21 cellular contexts compared by ENCODE assay signal in genomic region chr18:48989304-48990284, GRCh38. TPM values are rescaled to one million over a fixed set of nuclear protein-coding genes. Genes with fewer than 3 reads are reported as not detected.
DNase-seq lines count a peak whose midpoint lies in the region; ATAC-seq, FAIRE-seq and TF ChIP-seq lines count a peak whose summit lies in the region.
"Had no signal": no experiment of that assay in that cellular context is flagged by ENCODE, and none has a peak within 500 bp of the region (broad histone marks: within the 10 kb centered on the region; RNA-seq: fewer than 3 reads in every experiment).

No MANE protein-coding gene starts in this region.

- H3K27ac ChIP-seq in A549 (peak overlapping the region; percentile 91 to 100), RWPE1 (peak overlapping the region; percentile 36; the same call in 1 of the 2 replicates), upper lobe of left lung (no peak overlapping the region)
- H3K27ac ChIP-seq: breast epithelium, pancreas had no signal

- peaks cover 88% of the 10 kb centered on the region for H3K4me1 Mint-ChIP-seq in osteocyte (ENCODE audit: unreplicated experiment)
- H3K4me1 Mint-ChIP-seq in WTC11 = peaks cover 23% of the 10 kb centered on the region

- WGBS in A549 (ENCODE audit: missing lambda C conversion rate) = 87% methylated on average over 14 of the region's 16 CpGs
- 89 to 93% methylated on average over 14 to 16 of the region's 16 CpGs for WGBS in upper lobe of left lung, 2 donors

- TF ChIP-seq POLR2A in A549 (IDR thresholded peaks at IDR 0.05; ENCODE audit: low read length) = no peak
- TF ChIP-seq POLR2A in upper lobe of left lung (IDR thresholded peaks at IDR 0.05) = no peak

- DNase-seq in A549 (ENCODE audit: low read depth in 1 of 2, low spot score in 1 of 2) (no peak), RWPE1 (ENCODE audit: low spot score) (no peak), fibroblast of villous mesenchyme (ENCODE audit: low read depth) (peak; percentile 58), osteocyte (ENCODE audit: extremely low spot score, unreplicated experiment) (no peak), upper lobe of left lung (no peak), WTC11 (ENCODE audit: low spot score) (no peak), NCI-H1105 (lab: John Stamatoyannopoulos, UW) (no peak)
- DNase-seq: activated CD4-positive, alpha-beta memory T cell treated with anti-CD3 and anti-CD28 coated beads for 36 hours; activated T-cell treated with anti-CD3 and anti-CD28 coated beads, Interleukin-2, amount 50 U/mL, for 24 hours; CD4-positive, CD25-positive, alpha-beta regulatory T cell; NCI-H1436; RPMI8226 had no signal

- TF ChIP-seq RAD21 in A549 (conservative IDR thresholded peaks at IDR 0.05 in 1 of 2, IDR thresholded peaks at IDR 0.05 in 1 of 2) = no peak

- peak overlapping the region; percentile 81 for H3K27ac Mint-ChIP-seq in osteocyte (ENCODE audit: unreplicated experiment)
- H3K27ac Mint-ChIP-seq in WTC11 = no peak overlapping the region
- H3K27ac Mint-ChIP-seq: activated CD4-positive, alpha-beta memory T cell treated with anti-CD3 and anti-CD28 coated beads for 36 hours; activated T-cell treated with anti-CD3 and anti-CD28 coated beads, Interleukin-2, amount 50 U/mL, for 24 hours; CD4-positive, CD25-positive, alpha-beta regulatory T cell had no signal

- no peaks in the 10 kb centered on the region for H3K27me3 ChIP-seq in upper lobe of left lung
- H3K27me3 ChIP-seq: breast epithelium, pancreas, spleen, tibial nerve had no signal

- no peak overlapping the region for H3K4me3 ChIP-seq in A549
- H3K4me3 ChIP-seq in fibroblast of villous mesenchyme (ENCODE audit: low read depth, low read length) = no peak overlapping the region
- no peak overlapping the region for H3K4me3 ChIP-seq in upper lobe of left lung
- H3K4me3 ChIP-seq: breast epithelium, pancreas, spleen, tibial nerve had no signal

- H3K27me3 Mint-ChIP-seq in osteocyte (ENCODE audit: unreplicated experiment) = no peaks in the 10 kb centered on the region
- H3K27me3 Mint-ChIP-seq in WTC11 (ENCODE audit: low read depth) = peaks cover 3% of the 10 kb centered on the region
- H3K27me3 Mint-ChIP-seq: activated T-cell treated with anti-CD3 and anti-CD28 coated beads, Interleukin-2, amount 50 U/mL, for 24 hours had no signal

- TF ChIP-seq CTCF in A549 (IDR thresholded peaks at IDR 0.05) = no peak
- no peak for TF ChIP-seq CTCF in RWPE1 (conservative IDR thresholded peaks at IDR 0.05; ENCODE audit: low read depth)
- TF ChIP-seq CTCF in fibroblast of villous mesenchyme (IDR thresholded peaks at IDR 0.05; ENCODE audit: insufficient read depth, low read depth, low read length) = no peak
- no peak for TF ChIP-seq CTCF in osteocyte (IDR thresholded peaks at IDR 0.05)
- no peak for TF ChIP-seq CTCF in upper lobe of left lung (IDR thresholded peaks at IDR 0.05)
- TF ChIP-seq CTCF in WTC11 (IDR thresholded peaks at IDR 0.05) = no peak

- no peaks in the 10 kb centered on the region for H3K9me3 Mint-ChIP-seq in osteocyte (ENCODE audit: unreplicated experiment)
- no peaks in the 10 kb centered on the region for H3K9me3 Mint-ChIP-seq in WTC11
- H3K9me3 Mint-ChIP-seq: activated CD4-positive, alpha-beta memory T cell treated with anti-CD3 and anti-CD28 coated beads for 36 hours; activated naive CD4-positive, alpha-beta T cell treated with anti-CD3 and anti-CD28 coated beads, Interleukin-2, amount 50 U/mL, for 72 hours; activated T-cell treated with anti-CD3 and anti-CD28 coated beads, Interleukin-2, amount 50 U/mL, for 24 hours; CD4-positive, CD25-positive, alpha-beta regulatory T cell had no signal

- POLR2A ChIA-PET in A549 (lab: Yijun Ruan, JAX) = interaction anchor here (1.4 to 1.8 kb wide), 2 partner anchors 37 kb away, joined by 4 to 9 read pairs; no protein-coding TSS in a partner anchor
- POLR2A ChIA-PET in RWPE1 (lab: Yijun Ruan, JAX; ENCODE audit: low non-redundant PET) = no interaction called here
- POLR2A ChIA-PET in WTC11 (lab: Charles Lee) = interaction anchor here (0.9 kb wide), 1 partner anchor 37 kb away, joined by 5 read pairs; no protein-coding TSS in a partner anchor

- H3K9me3 ChIP-seq in A549 = no peaks in the 10 kb centered on the region
- H3K9me3 ChIP-seq in upper lobe of left lung = no peaks in the 10 kb centered on the region
- H3K9me3 ChIP-seq: breast epithelium, pancreas, spleen, tibial nerve had no signal

- H3K4me3 Mint-ChIP-seq in osteocyte (ENCODE audit: unreplicated experiment) (no peak overlapping the region), WTC11 (no peak overlapping the region)
- H3K4me3 Mint-ChIP-seq: activated CD4-positive, alpha-beta memory T cell treated with anti-CD3 and anti-CD28 coated beads for 36 hours; activated T-cell treated with anti-CD3 and anti-CD28 coated beads, Interleukin-2, amount 50 U/mL, for 24 hours; CD4-positive, CD25-positive, alpha-beta regulatory T cell had no signal

- H3K4me2 ChIP-seq in A549 = peak overlapping the region; percentile 68

- H3K36me3 Mint-ChIP-seq in osteocyte (ENCODE audit: unreplicated experiment) (no peaks in the 10 kb centered on the region), WTC11 (no peaks in the 10 kb centered on the region)
- H3K36me3 Mint-ChIP-seq: activated CD4-positive, alpha-beta memory T cell treated with anti-CD3 and anti-CD28 coated beads for 36 hours; activated naive CD4-positive, alpha-beta T cell treated with anti-CD3 and anti-CD28 coated beads, Interleukin-2, amount 50 U/mL, for 72 hours; CD4-positive, CD25-positive, alpha-beta regulatory T cell had no signal

- H3K4me1 ChIP-seq in A549 = peaks cover 59% of the 10 kb centered on the region
- peaks cover 4 to 34% (median 20%) of the 10 kb centered on the region in 4 donors for H3K4me1 ChIP-seq in upper lobe of left lung
- H3K4me1 ChIP-seq: breast epithelium had no signal

- CTCF ChIA-PET in A549 (lab: Yijun Ruan, JAX) = interaction anchor here (1.2 to 2.2 kb wide), 2 partner anchors 8 to 36 kb away, joined by 3 to 8 read pairs; no protein-coding TSS in a partner anchor
- CTCF ChIA-PET in RWPE1 (lab: Yijun Ruan, JAX) = no interaction called here
- CTCF ChIA-PET in WTC11 (lab: Charles Lee) = interaction anchor here (0.6 to 1.5 kb wide), 3 partner anchors 53 to 268 kb away, joined by 3 to 4 read pairs (median 4); no protein-coding TSS in a partner anchor

- ATAC-seq in A549 (no peak), upper lobe of left lung (ENCODE audit: low FRiP score in 2 of 2) (no peak), WTC11 (no peak), GM18517 (IDR thresholded peaks at IDR 0.05; ENCODE audit: unreplicated experiment) (no peak)
- ATAC-seq: activated naive CD4-positive, alpha-beta T cell treated with anti-CD3 and anti-CD28 coated beads, Interleukin-2, amount 50 U/mL, for 72 hours had no signal

- TF ChIP-seq EP300 in A549 (IDR thresholded peaks at IDR 0.05) (no peak), upper lobe of left lung (IDR thresholded peaks at IDR 0.05) (no peak)

- no peaks in the 10 kb centered on the region for H3K36me3 ChIP-seq in upper lobe of left lung
- H3K36me3 ChIP-seq: breast epithelium, pancreas, spleen, tibial nerve had no signal

- no peak for FAIRE-seq in A549 (lab: Jason Lieb, UNC)
- FAIRE-seq: H54, HTR-8/SVneo, keratinocyte, pancreas had no signal

TF ChIP-seq in A549, 52 proteins besides CTCF, POLR2A, EP300 and RAD21 (continues in another document):
- TF ChIP-seq KDM5A (IDR thresholded peaks at IDR 0.05) (no peak), GATA3 (IDR thresholded peaks at IDR 0.05; ENCODE audit: borderline replicate concordance) (no peak), RNF2 (IDR thresholded peaks at IDR 0.05; ENCODE audit: borderline replicate concordance, low read depth) (no peak), ZFP36 (IDR thresholded peaks at IDR 0.05; ENCODE audit: borderline replicate concordance, partially characterized antibody) (no peak)
- TF ChIP-seq, protein P1, sequence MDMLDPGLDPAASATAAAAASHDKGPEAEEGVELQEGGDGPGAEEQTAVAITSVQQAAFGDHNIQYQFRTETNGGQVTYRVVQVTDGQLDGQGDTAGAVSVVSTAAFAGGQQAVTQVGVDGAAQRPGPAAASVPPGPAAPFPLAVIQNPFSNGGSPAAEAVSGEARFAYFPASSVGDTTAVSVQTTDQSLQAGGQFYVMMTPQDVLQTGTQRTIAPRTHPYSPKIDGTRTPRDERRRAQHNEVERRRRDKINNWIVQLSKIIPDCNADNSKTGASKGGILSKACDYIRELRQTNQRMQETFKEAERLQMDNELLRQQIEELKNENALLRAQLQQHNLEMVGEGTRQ (IDR thresholded peaks at IDR 0.05) = no peak

TF ChIP-seq in WTC11, 78 proteins besides CTCF, POLR2A, EP300 and RAD21 (continues in another document):
- TF ChIP-seq JUN (CRISPR knock-in tag; IDR thresholded peaks at IDR 0.05) (no peak), ZNF416 (CRISPR knock-in tag; IDR thresholded peaks at IDR 0.05) (no peak), IRF2 (CRISPR knock-in tag; IDR thresholded peaks at IDR 0.05; ENCODE audit: borderline replicate concordance, low read depth) (no peak), EMX1 (CRISPR knock-in tag; IDR thresholded peaks at IDR 0.05) (no peak), SOX15 (CRISPR knock-in tag; IDR thresholded peaks at IDR 0.05) (no peak)
- TF ChIP-seq, protein P2, sequence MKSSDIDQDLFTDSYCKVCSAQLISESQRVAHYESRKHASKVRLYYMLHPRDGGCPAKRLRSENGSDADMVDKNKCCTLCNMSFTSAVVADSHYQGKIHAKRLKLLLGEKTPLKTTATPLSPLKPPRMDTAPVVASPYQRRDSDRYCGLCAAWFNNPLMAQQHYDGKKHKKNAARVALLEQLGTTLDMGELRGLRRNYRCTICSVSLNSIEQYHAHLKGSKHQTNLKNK (CRISPR knock-in tag; IDR thresholded peaks at IDR 0.05) = no peak
- TF ChIP-seq, protein P3, sequence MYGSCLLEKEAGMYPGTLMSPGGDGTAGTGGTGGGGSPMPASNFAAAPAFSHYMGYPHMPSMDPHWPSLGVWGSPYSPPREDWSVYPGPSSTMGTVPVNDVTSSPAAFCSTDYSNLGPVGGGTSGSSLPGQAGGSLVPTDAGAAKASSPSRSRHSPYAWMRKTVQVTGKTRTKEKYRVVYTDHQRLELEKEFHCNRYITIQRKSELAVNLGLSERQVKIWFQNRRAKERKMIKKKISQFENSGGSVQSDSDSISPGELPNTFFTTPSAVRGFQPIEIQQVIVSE (CRISPR knock-in tag; IDR thresholded peaks at IDR 0.05; ENCODE audit: borderline replicate concordance) = no peak

RNA-seq across cellular contexts. Expression of gene SMAD7, which starts 38.8 kb away (rescaled TPM):
- polyA plus RNA-seq in A549 (2011; rRNA removed) (18.9 and 19.9 TPM in 2 replicates), A549 (2017; fragmentation: RNase III; extraction: RNeasy Plus Mini Kit Qiagen cat#74134 plus additional on column Dnase treatment) (26.9 to 29.1 TPM (median 29.0 TPM) in 3 replicates)
- 38.2 and 48.5 TPM in 2 replicates for polyA plus RNA-seq in A549 (2012; cell fraction: cytosol; rRNA removed)
- 76.0 and 84.4 TPM in 2 replicates for polyA plus RNA-seq in A549 (2012; cell fraction: nucleus; rRNA removed)
- 51.4 and 52.2 TPM in 2 replicates for polyA minus RNA-seq in A549 (2011; rRNA and poly(A)+ RNA removed)
- total RNA-seq in fibroblast of villous mesenchyme (28.9 and 32.9 TPM in 2 replicates), osteocyte (53.6 and 55.8 TPM in 2 replicates), upper lobe of left lung (10 to 100 TPM; 39.6 to 89.0 (median 61.5) TPM), WTC11 (2021) (26.7 to 44.7 TPM (median 29.5 TPM) in 3 replicates)

Comparison
In these comparisons a context has a peak if more than half of its experiments do, and no peak if none do; other contexts are left out.
1. H3K27ac ChIP-seq: peak in A549 (2 of 2) and RWPE1 (single experiment); none in upper lobe of left lung (0 of 4).